Comparison of ENCODE assay signal across 8 cellular contexts in genomic region chr10:73920084-73920483, GRCh38. TPM values are rescaled to one million over a fixed set of nuclear protein-coding genes. Genes with fewer than 3 reads are reported as not detected.
DNase-seq lines count a peak whose midpoint lies in the region; ATAC-seq and TF ChIP-seq lines count a peak whose summit lies in the region.

No MANE protein-coding gene starts in this region.

- peak overlapping the region; percentile 96 for H3K27ac ChIP-seq in RWPE1
- H3K27ac ChIP-seq in stomach: peak overlapping the region in 4 of 5 donors; percentile 31 to 78 (median 60)

- CTCF ChIA-PET in RWPE1 (lab: Yijun Ruan, JAX): interaction anchor here (0.6 to 1.6 kb wide), 6 partner anchors 9 to 80 kb away, joined by 3 to 6 read pairs (median 4); partner anchors contain the start of gene PLAU

- no peaks in the 10 kb centered on the region for H3K9me3 ChIP-seq in stomach

- DNase-seq in RWPE1 (ENCODE audit: low spot score) (peak; percentile 83), globus pallidus (ENCODE audit: low spot score) (peak; percentile 41), stomach (no peak), hepatic stellate cell (ENCODE audit: low spot score) (no peak)
- no peak for DNase-seq in activated CD4-positive, alpha-beta T cell treated with anti-CD3 and anti-CD28 coated beads, Interleukin-2, amount 50 U/mL, for 4 hours
- DNase-seq in stimulated activated CD4-positive, alpha-beta T cell treated with anti-CD3 and anti-CD28 coated beads, Interleukin-4, amount 100 ng/mL, for 1 hour: no peak

- H3K4me3 ChIP-seq in stomach: no peak overlapping the region

- no peak for TF ChIP-seq POLR2A in stomach (IDR thresholded peaks at IDR 0.05)

- intact Hi-C loops in stomach (cut with DNase I; ENCODE audit: low total_unique reads): no loop called here

- POLR2A ChIA-PET in RWPE1 (lab: Yijun Ruan, JAX; ENCODE audit: low non-redundant PET): interaction anchor here (1.1 kb wide), 1 partner anchor 9 kb away, joined by 6 read pairs; the partner anchor contains the start of gene PLAU

- TF ChIP-seq CTCF in RWPE1 (conservative IDR thresholded peaks at IDR 0.05; ENCODE audit: low read depth) (no peak), stomach (IDR thresholded peaks at IDR 0.05) (no peak)

- TF ChIP-seq EP300 in stomach (IDR thresholded peaks at IDR 0.05): no peak

- 31 to 59% (median 55%) methylated on average over 4 of the region's 4 CpGs for WGBS in stomach, 5 donors

- ATAC-seq in GM19463 (IDR thresholded peaks at IDR 0.05; ENCODE audit: unreplicated experiment): peak; percentile 62
- ATAC-seq in GM18870 (IDR thresholded peaks at IDR 0.05; ENCODE audit: unreplicated experiment): no peak

- H3K27me3 ChIP-seq in stomach: no peaks in the 10 kb centered on the region

- peaks cover 0 to 26% (median 7%) of the 10 kb centered on the region in 4 donors for H3K4me1 ChIP-seq in stomach

- H3K36me3 ChIP-seq in stomach: peaks cover 0 to 12% (median 3%) of the 10 kb centered on the region in 4 donors

RNA-seq across cellular contexts. Expression of gene PLAU, which starts 9.2 kb away (rescaled TPM):
- total RNA-seq in stomach: 10 to 100 TPM in 2 of 5 donors, 1 to 10 TPM in 2, not detected in 1; 5.5 to 16.1 (median 9.3) TPM
- 10 to 100 TPM in 1 of 3 donors, 1 to 10 TPM in 2; 9.6 to 39.5 (median 9.9) TPM for polyA plus RNA-seq in stomach

RNA-seq across cellular contexts. Expression of gene CAMK2G, which starts 45.7 kb away (rescaled TPM):
- total RNA-seq in stomach: 10 to 100 TPM; 28.8 to 93.3 (median 31.9) TPM
- 10 to 100 TPM in 2 of 3 donors, 1 to 10 TPM in 1; 7.5 to 22.8 (median 11.0) TPM for polyA plus RNA-seq in stomach

Comparison
In these comparisons a context has a peak if more than half of its experiments do, and no peak if none do; other contexts are left out.
1. DNase-seq: peak in RWPE1 (single experiment) and globus pallidus (single experiment); none in stomach (single experiment), activated CD4-positive, alpha-beta T cell treated with anti-CD3 and anti-CD28 coated beads, Interleukin-2, amount 50 U/mL, for 4 hours (0 of 2), hepatic stellate cell (single experiment) and stimulated activated CD4-positive, alpha-beta T cell treated with anti-CD3 and anti-CD28 coated beads, Interleukin-4, amount 100 ng/mL, for 1 hour (single experiment).